21 cellular contexts compared by ENCODE assay signal in genomic region chr16:90078594-90078895, GRCh38. TPM values are rescaled to one million over a fixed set of nuclear protein-coding genes. Genes with fewer than 3 reads are reported as not detected.
DNase-seq lines count a peak whose midpoint lies in the region; ATAC-seq and TF ChIP-seq lines count a peak whose summit lies in the region.
"Had no signal": no experiment of that assay in that cellular context is flagged by ENCODE, and none has a peak within 500 bp of the region (broad histone marks: within the 10 kb centered on the region; RNA-seq: fewer than 3 reads in every experiment).

No MANE protein-coding gene starts in this region.

- peak overlapping the region; percentile 76; the same call in 1 of the 2 replicates for H3K4me2 ChIP-seq in DND-41 (ENCODE audit: insufficient read depth, low read length)

- H3K27ac ChIP-seq in DND-41 (ENCODE audit: low read length): no peak overlapping the region
- H3K27ac ChIP-seq: VCaP had no signal

- H3K4me1 Mint-ChIP-seq in CD14-positive monocyte: peaks cover 41% of the 10 kb centered on the region
- peaks cover 34% of the 10 kb centered on the region for H3K4me1 Mint-ChIP-seq in dendritic cell treated with granulocyte-macrophage colony-stimulating factor and Interleukin-4, amounts not matched to agents 40 ng/mL and 50 ng/mL, for 4 days (ENCODE audit: low read depth)
- peaks cover 19% of the 10 kb centered on the region for H3K4me1 Mint-ChIP-seq in HFFc6 (ENCODE audit: low read depth)

- DNase-seq in CD14-positive monocyte (ENCODE audit: low spot score) (no peak), DND-41 (no peak), NCI-H82 (lab: John Stamatoyannopoulos, UW) (peak; percentile 81), nucleus accumbens (lab: John Stamatoyannopoulos, UW) (no peak), HFFc6 (no peak), A172 (ENCODE audit: low spot score) (no peak), pons (ENCODE audit: low spot score) (no peak)
- DNase-seq: activated CD4-positive, alpha-beta memory T cell treated with anti-CD3 and anti-CD28 coated beads for 36 hours; foreskin melanocyte; MV-4-11; NCI-H2081 treated with DMSO at 0.1 percent for 48 hours; NCI-H774; SIG-M5 had no signal

- peaks cover 27% of the 10 kb centered on the region for H3K27me3 ChIP-seq in DND-41 (ENCODE audit: insufficient read depth, low read length, poor library complexity)

- H3K4me3 ChIP-seq in DND-41 (ENCODE audit: low read depth in 1 of 2, low read length in 2 of 2): no peak overlapping the region

- no peaks in the 10 kb centered on the region for H3K79me2 ChIP-seq in DND-41 (ENCODE audit: insufficient read depth, low read length)

- H3K36me3 ChIP-seq in DND-41 (ENCODE audit: insufficient read depth, low read length): no peaks in the 10 kb centered on the region

- H4K20me1 ChIP-seq in DND-41 (ENCODE audit: insufficient read depth, low read length): no peaks in the 10 kb centered on the region

- H3K27me3 Mint-ChIP-seq in CD14-positive monocyte (ENCODE audit: low read depth in 3 of 3) (peaks cover 3 to 20% (median 5%) of the 10 kb centered on the region in 3 donors), HFFc6 (ENCODE audit: insufficient read depth) (peaks cover 25% of the 10 kb centered on the region)
- H3K27me3 Mint-ChIP-seq in dendritic cell treated with granulocyte-macrophage colony-stimulating factor and Interleukin-4, amounts not matched to agents 40 ng/mL and 50 ng/mL, for 4 days: peaks cover 11% of the 10 kb centered on the region

- H3K9ac ChIP-seq in DND-41 (ENCODE audit: low read depth, low read length): no peak overlapping the region

- H3K4me3 Mint-ChIP-seq in CD14-positive monocyte (peak overlapping the region; percentile 90 to 94), HFFc6 (no peak overlapping the region)
- H3K4me3 Mint-ChIP-seq in dendritic cell treated with granulocyte-macrophage colony-stimulating factor and Interleukin-4, amounts not matched to agents 40 ng/mL and 50 ng/mL, for 4 days: peak overlapping the region; percentile 73

- TF ChIP-seq CTCF in CD14-positive monocyte (IDR thresholded peaks at IDR 0.05) (no peak), DND-41 (IDR thresholded peaks at IDR 0.05; ENCODE audit: borderline replicate concordance, extremely low read depth, low read length, poor library complexity, severe bottlenecking) (no peak), HFFc6 (IDR thresholded peaks at IDR 0.05) (no peak)

- H2AFZ ChIP-seq in DND-41 (ENCODE audit: low read depth, low read length): no peak overlapping the region

- intact Hi-C loops in CD14-positive monocyte (cut with micrococcal nuclease): no loop called here
- intact Hi-C loops in dendritic cell treated with granulocyte-macrophage colony-stimulating factor and Interleukin-4, amounts not matched to agents 40 ng/mL and 50 ng/mL, for 4 days (cut with micrococcal nuclease): no loop called here

- no peaks in the 10 kb centered on the region for H3K9me3 ChIP-seq in DND-41 (ENCODE audit: insufficient read depth, low read length, severe bottlenecking)

- peaks cover 0 to 2% (median 0%) of the 10 kb centered on the region in 7 donors for H3K9me3 Mint-ChIP-seq in CD14-positive monocyte
- no peaks in the 10 kb centered on the region for H3K9me3 Mint-ChIP-seq in dendritic cell treated with granulocyte-macrophage colony-stimulating factor and Interleukin-4, amounts not matched to agents 40 ng/mL and 50 ng/mL, for 4 days
- H3K9me3 Mint-ChIP-seq in HFFc6: no peaks in the 10 kb centered on the region
- H3K9me3 Mint-ChIP-seq: activated CD4-positive, alpha-beta memory T cell treated with anti-CD3 and anti-CD28 coated beads for 36 hours; memory B cell had no signal

- ATAC-seq in DND-41 (ENCODE audit: insufficient read depth, low read depth): no peak

- peaks cover 33% of the 10 kb centered on the region for H3K4me1 ChIP-seq in DND-41 (ENCODE audit: insufficient read depth, low read length)

- H3K27ac Mint-ChIP-seq in CD14-positive monocyte: no peak overlapping the region
- H3K27ac Mint-ChIP-seq in dendritic cell treated with granulocyte-macrophage colony-stimulating factor and Interleukin-4, amounts not matched to agents 40 ng/mL and 50 ng/mL, for 4 days: peak overlapping the region; percentile 88
- no peak overlapping the region for H3K27ac Mint-ChIP-seq in HFFc6
- H3K27ac Mint-ChIP-seq: activated CD4-positive, alpha-beta memory T cell treated with anti-CD3 and anti-CD28 coated beads for 36 hours had no signal

- H3K36me3 Mint-ChIP-seq in CD14-positive monocyte: peaks cover 0 to 2% of the 10 kb centered on the region in 2 donors
- H3K36me3 Mint-ChIP-seq in dendritic cell treated with granulocyte-macrophage colony-stimulating factor and Interleukin-4, amounts not matched to agents 40 ng/mL and 50 ng/mL, for 4 days (ENCODE audit: low read depth): no peaks in the 10 kb centered on the region
- no peaks in the 10 kb centered on the region; the same call in 1 of the 2 replicates for H3K36me3 Mint-ChIP-seq in HFFc6 (ENCODE audit: low read depth)
- H3K36me3 Mint-ChIP-seq: activated CD4-positive, alpha-beta memory T cell treated with anti-CD3 and anti-CD28 coated beads for 36 hours; memory B cell had no signal

RNA-seq across cellular contexts. Expression of gene PRDM7, which starts 1.4 kb away (rescaled TPM):
- polyA plus RNA-seq in CD14-positive monocyte: not detected
- not detected for total RNA-seq in HFFc6 (2021; fragmentation: NEBNext Ultra II Directional; extraction: Animal tissue kit (Norgen Biotek cat#: 25700))
- not detected in 2 replicates for total RNA-seq in A172 (2014; rRNA removed; shearing (Covaris generic))
- total RNA-seq: activated CD4-positive, alpha-beta memory T cell treated with anti-CD3 and anti-CD28 coated beads for 36 hours; cardiac septum; osteocyte; T-helper 1 cell treated with Interleukin-12 subunit alpha and Interleukin-12 subunit beta and Interleukin-4 antibody, amounts not matched to agents 30 ng/mL and 1 ng/mL, for 36 hours; urinary bladder had no signal
- polyA plus RNA-seq: esophagus, urinary bladder had no signal

RNA-seq across cellular contexts. Expression of gene DBNDD1, which starts 59.3 kb away (rescaled TPM):
- not detected for polyA plus RNA-seq in CD14-positive monocyte
- 1 to 10 TPM; 1.9 to 2.6 (median 2.1) TPM for total RNA-seq in HFFc6 (2021; fragmentation: NEBNext Ultra II Directional; extraction: Animal tissue kit (Norgen Biotek cat#: 25700))
- total RNA-seq in A172 (2014; rRNA removed; shearing (Covaris generic)): 28.9 and 30.1 TPM in 2 replicates
